ENCODE assay signal across 1 cellular context in the genomic region with DNA sequence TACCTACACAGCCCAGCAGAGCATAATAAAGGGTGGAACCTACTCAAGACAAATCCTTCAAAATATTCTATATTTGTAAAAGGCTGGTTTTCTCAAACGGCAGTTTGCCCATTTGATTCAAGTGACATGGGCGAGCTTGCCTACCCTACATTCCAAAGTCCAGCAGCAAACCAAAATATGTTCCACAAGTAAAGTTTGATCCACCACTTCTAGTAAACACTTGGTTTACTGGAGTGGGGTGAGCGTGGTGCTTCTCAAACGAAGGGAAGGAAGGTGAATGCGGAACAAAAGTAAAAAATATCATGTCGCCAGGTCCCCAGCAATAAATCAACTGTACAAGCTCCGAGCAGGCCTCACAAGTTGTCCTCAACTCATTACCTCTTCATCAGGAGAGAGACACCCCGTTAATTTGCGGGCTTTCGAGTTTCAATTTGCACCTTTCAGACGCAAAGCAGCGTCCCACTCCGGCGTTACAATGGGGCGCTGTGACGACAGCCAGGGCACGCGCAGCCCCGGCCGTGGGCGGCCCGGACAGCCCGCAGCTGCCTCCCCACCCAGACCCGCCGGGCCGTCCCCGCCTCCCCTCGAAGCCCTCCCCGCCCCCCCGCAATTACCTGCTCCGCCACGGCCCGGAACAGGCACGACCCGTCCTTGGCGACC.
A peak's percentile ranks its signal among the peaks of the same experiment; 100 is the strongest.
TF ChIP-seq lines count a peak whose summit lies in the region.

No MANE protein-coding gene starts in this region.

TF ChIP-seq in SK-N-SH, 30 proteins besides CTCF, POLR2A, EP300 and RAD21 (continued from another document):
- TF ChIP-seq FOSL2 (IDR thresholded peaks at IDR 0.05; ENCODE audit: borderline replicate concordance, low read depth) (no peak), RXRA (IDR thresholded peaks at IDR 0.05; ENCODE audit: borderline replicate concordance, low read depth) (no peak), SMC3 (IDR thresholded peaks at IDR 0.05; ENCODE audit: low read depth, low read length) (no peak), POLR2AphosphoS5 (IDR thresholded peaks at IDR 0.05; ENCODE audit: low read depth, low read length) (no peak), GABPA (IDR thresholded peaks at IDR 0.05; ENCODE audit: low read depth) (no peak), MXI1 (IDR thresholded peaks at IDR 0.05; ENCODE audit: low read depth, low read length) (peak; percentile 59; the same call in 1 of the 2 replicates), RFX5 (IDR thresholded peaks at IDR 0.05; ENCODE audit: low read length) (no peak), RCOR1 (IDR thresholded peaks at IDR 0.05; ENCODE audit: low read length) (no peak), JUND (IDR thresholded peaks at IDR 0.05) (no peak), FOXJ3 (CRISPR knock-in tag; IDR thresholded peaks at IDR 0.05) (no peak), CHD2 (IDR thresholded peaks at IDR 0.05; ENCODE audit: low read length, partially characterized antibody) (peak; percentile 40)
- TF ChIP-seq, protein P1, sequence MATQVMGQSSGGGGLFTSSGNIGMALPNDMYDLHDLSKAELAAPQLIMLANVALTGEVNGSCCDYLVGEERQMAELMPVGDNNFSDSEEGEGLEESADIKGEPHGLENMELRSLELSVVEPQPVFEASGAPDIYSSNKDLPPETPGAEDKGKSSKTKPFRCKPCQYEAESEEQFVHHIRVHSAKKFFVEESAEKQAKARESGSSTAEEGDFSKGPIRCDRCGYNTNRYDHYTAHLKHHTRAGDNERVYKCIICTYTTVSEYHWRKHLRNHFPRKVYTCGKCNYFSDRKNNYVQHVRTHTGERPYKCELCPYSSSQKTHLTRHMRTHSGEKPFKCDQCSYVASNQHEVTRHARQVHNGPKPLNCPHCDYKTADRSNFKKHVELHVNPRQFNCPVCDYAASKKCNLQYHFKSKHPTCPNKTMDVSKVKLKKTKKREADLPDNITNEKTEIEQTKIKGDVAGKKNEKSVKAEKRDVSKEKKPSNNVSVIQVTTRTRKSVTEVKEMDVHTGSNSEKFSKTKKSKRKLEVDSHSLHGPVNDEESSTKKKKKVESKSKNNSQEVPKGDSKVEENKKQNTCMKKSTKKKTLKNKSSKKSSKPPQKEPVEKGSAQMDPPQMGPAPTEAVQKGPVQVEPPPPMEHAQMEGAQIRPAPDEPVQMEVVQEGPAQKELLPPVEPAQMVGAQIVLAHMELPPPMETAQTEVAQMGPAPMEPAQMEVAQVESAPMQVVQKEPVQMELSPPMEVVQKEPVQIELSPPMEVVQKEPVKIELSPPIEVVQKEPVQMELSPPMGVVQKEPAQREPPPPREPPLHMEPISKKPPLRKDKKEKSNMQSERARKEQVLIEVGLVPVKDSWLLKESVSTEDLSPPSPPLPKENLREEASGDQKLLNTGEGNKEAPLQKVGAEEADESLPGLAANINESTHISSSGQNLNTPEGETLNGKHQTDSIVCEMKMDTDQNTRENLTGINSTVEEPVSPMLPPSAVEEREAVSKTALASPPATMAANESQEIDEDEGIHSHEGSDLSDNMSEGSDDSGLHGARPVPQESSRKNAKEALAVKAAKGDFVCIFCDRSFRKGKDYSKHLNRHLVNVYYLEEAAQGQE (IDR thresholded peaks at IDR 0.05; ENCODE audit: low read depth, low read length): no peak
- TF ChIP-seq, protein P2, sequence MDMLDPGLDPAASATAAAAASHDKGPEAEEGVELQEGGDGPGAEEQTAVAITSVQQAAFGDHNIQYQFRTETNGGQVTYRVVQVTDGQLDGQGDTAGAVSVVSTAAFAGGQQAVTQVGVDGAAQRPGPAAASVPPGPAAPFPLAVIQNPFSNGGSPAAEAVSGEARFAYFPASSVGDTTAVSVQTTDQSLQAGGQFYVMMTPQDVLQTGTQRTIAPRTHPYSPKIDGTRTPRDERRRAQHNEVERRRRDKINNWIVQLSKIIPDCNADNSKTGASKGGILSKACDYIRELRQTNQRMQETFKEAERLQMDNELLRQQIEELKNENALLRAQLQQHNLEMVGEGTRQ (IDR thresholded peaks at IDR 0.05; ENCODE audit: borderline replicate concordance, low read depth, low read length): no peak
- TF ChIP-seq, protein P3, sequence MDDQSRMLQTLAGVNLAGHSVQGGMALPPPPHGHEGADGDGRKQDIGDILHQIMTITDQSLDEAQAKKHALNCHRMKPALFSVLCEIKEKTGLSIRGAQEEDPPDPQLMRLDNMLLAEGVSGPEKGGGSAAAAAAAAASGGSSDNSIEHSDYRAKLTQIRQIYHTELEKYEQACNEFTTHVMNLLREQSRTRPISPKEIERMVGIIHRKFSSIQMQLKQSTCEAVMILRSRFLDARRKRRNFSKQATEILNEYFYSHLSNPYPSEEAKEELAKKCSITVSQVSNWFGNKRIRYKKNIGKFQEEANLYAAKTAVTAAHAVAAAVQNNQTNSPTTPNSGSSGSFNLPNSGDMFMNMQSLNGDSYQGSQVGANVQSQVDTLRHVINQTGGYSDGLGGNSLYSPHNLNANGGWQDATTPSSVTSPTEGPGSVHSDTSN (IDR thresholded peaks at IDR 0.05): no peak
- TF ChIP-seq, protein P4, sequence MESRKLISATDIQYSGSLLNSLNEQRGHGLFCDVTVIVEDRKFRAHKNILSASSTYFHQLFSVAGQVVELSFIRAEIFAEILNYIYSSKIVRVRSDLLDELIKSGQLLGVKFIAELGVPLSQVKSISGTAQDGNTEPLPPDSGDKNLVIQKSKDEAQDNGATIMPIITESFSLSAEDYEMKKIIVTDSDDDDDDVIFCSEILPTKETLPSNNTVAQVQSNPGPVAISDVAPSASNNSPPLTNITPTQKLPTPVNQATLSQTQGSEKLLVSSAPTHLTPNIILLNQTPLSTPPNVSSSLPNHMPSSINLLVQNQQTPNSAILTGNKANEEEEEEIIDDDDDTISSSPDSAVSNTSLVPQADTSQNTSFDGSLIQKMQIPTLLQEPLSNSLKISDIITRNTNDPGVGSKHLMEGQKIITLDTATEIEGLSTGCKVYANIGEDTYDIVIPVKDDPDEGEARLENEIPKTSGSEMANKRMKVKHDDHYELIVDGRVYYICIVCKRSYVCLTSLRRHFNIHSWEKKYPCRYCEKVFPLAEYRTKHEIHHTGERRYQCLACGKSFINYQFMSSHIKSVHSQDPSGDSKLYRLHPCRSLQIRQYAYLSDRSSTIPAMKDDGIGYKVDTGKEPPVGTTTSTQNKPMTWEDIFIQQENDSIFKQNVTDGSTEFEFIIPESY (IDR thresholded peaks at IDR 0.05; ENCODE audit: borderline replicate concordance, low read depth): no peak
